29 cellular contexts compared by ENCODE assay signal in genomic region chr12:112752298-112752697, GRCh38. TPM values are rescaled to one million over a fixed set of nuclear protein-coding genes. Genes with fewer than 3 reads are reported as not detected.
A peak's percentile ranks its signal among the peaks of the same experiment; 100 is the strongest.
DNase-seq lines count a peak whose midpoint lies in the region; ATAC-seq, FAIRE-seq and TF ChIP-seq lines count a peak whose summit lies in the region.
"Had no signal": no experiment of that assay in that cellular context is flagged by ENCODE, and none has a peak within 500 bp of the region (broad histone marks: within the 10 kb centered on the region; RNA-seq: fewer than 3 reads in every experiment).

No MANE protein-coding gene starts in this region.

- H2AFZ ChIP-seq in hepatocyte, result no peak overlapping the region
- H2AFZ ChIP-seq: PC-9 had no signal

- no peaks in the 10 kb centered on the region for H3K27me3 ChIP-seq in CD8-positive, alpha-beta memory T cell (ENCODE audit: insufficient read depth, low read length, poor library complexity, severe bottlenecking)
- H3K27me3 ChIP-seq in hepatocyte, result no peaks in the 10 kb centered on the region
- H3K27me3 ChIP-seq: BLaER1, SJCRH30 had no signal

- no peak overlapping the region for H3K4me2 ChIP-seq in A549
- no peak overlapping the region for H3K4me2 ChIP-seq in hepatocyte
- H3K4me2 ChIP-seq: BLaER1, KMS-11, PC-9 had no signal

- no peak for TF ChIP-seq CTCF in A549 (IDR thresholded peaks at IDR 0.05)
- TF ChIP-seq CTCF in hepatocyte (IDR thresholded peaks at IDR 0.05; ENCODE audit: poor library complexity), result no peak

- peak overlapping the region in 6 of 8 donors; percentile 1 to 83 (median 55) for H3K27ac Mint-ChIP-seq in CD8-positive, alpha-beta memory T cell
- H3K27ac Mint-ChIP-seq in effector memory CD8-positive, alpha-beta T cell, result peak overlapping the region; percentile 6 to 88
- H3K27ac Mint-ChIP-seq in natural killer cell treated with Interleukin-12 subunit alpha and Interleukin-12 subunit beta and Interleukin-15 and Interleukin-18, amount 100 ng/mL, for 72 hours, result no peak overlapping the region
- H3K27ac Mint-ChIP-seq: CD4-positive, alpha-beta T cell; IgD-negative memory B cell had no signal

- peaks cover 0 to 11% (median 7%) of the 10 kb centered on the region in 3 donors for H3K36me3 Mint-ChIP-seq in CD8-positive, alpha-beta memory T cell
- H3K36me3 Mint-ChIP-seq in effector memory CD8-positive, alpha-beta T cell (ENCODE audit: insufficient read depth), result no peaks in the 10 kb centered on the region
- peaks cover 5% of the 10 kb centered on the region for H3K36me3 Mint-ChIP-seq in natural killer cell treated with Interleukin-12 subunit alpha and Interleukin-12 subunit beta and Interleukin-15 and Interleukin-18, amount 100 ng/mL, for 72 hours

- H3K9me3 ChIP-seq in A549, result peaks cover 16% of the 10 kb centered on the region
- no peaks in the 10 kb centered on the region for H3K9me3 ChIP-seq in CD8-positive, alpha-beta memory T cell (ENCODE audit: low read length)
- no peaks in the 10 kb centered on the region for H3K9me3 ChIP-seq in hepatocyte (ENCODE audit: low read depth)
- H3K9me3 ChIP-seq: SJCRH30 had no signal

- no peaks in the 10 kb centered on the region for H3K9me2 ChIP-seq in hepatocyte (replicated peaks; ENCODE audit: insufficient read depth)

- H3K4me1 ChIP-seq in A549, result no peaks in the 10 kb centered on the region
- H3K4me1 ChIP-seq in CD8-positive, alpha-beta memory T cell (ENCODE audit: insufficient read depth, low read length), result peaks cover 16% of the 10 kb centered on the region
- no peaks in the 10 kb centered on the region for H3K4me1 ChIP-seq in hepatocyte (ENCODE audit: insufficient read depth)
- H3K4me1 ChIP-seq: BLaER1, SJCRH30 had no signal

- peaks cover 2% of the 10 kb centered on the region in 2 donors for H3K27me3 Mint-ChIP-seq in CD8-positive, alpha-beta memory T cell
- no peaks in the 10 kb centered on the region for H3K27me3 Mint-ChIP-seq in effector memory CD8-positive, alpha-beta T cell
- peaks cover 0 to 10% of the 10 kb centered on the region in 2 donors for H3K27me3 Mint-ChIP-seq in natural killer cell treated with Interleukin-12 subunit alpha and Interleukin-12 subunit beta and Interleukin-15 and Interleukin-18, amount 100 ng/mL, for 72 hours

- TF ChIP-seq EP300 in A549 (IDR thresholded peaks at IDR 0.05), result no peak

- H3K79me2 ChIP-seq in hepatocyte, result no peaks in the 10 kb centered on the region

- no peak for TF ChIP-seq POLR2A in A549 (IDR thresholded peaks at IDR 0.05; ENCODE audit: low read length)

- no peak overlapping the region for H3K4me3 ChIP-seq in A549
- H3K4me3 ChIP-seq in CD8-positive, alpha-beta memory T cell (ENCODE audit: low read length), result no peak overlapping the region
- no peak overlapping the region for H3K4me3 ChIP-seq in hepatocyte
- H3K4me3 ChIP-seq: BLaER1, GM12878, PC-9, SJCRH30 had no signal

- peaks cover 48 to 53% (median 50%) of the 10 kb centered on the region in 3 donors for H3K4me1 Mint-ChIP-seq in CD8-positive, alpha-beta memory T cell
- H3K4me1 Mint-ChIP-seq in effector memory CD8-positive, alpha-beta T cell (ENCODE audit: low read depth in 2 of 2), result peaks cover 36 to 64% of the 10 kb centered on the region in 2 donors
- H3K4me1 Mint-ChIP-seq in natural killer cell treated with Interleukin-12 subunit alpha and Interleukin-12 subunit beta and Interleukin-15 and Interleukin-18, amount 100 ng/mL, for 72 hours (ENCODE audit: low read depth in 2 of 2), result peaks cover 11 to 25% of the 10 kb centered on the region in 2 donors
- H3K4me1 Mint-ChIP-seq: IgD-negative memory B cell had no signal

- DNase-seq in A549 (ENCODE audit: low read depth in 1 of 2, low spot score in 1 of 2) (no peak), NCI-H1417 (lab: John Stamatoyannopoulos, UW) (no peak), hepatocyte (ENCODE audit: low spot score) (no peak), GM19240 (ENCODE audit: insufficient read length, low spot score) (no peak)
- peak in 1 of 5 donors; percentile 45 for DNase-seq in CD8-positive, alpha-beta memory T cell
- no peak for DNase-seq in effector memory CD8-positive, alpha-beta T cell
- no peak for DNase-seq in natural killer cell treated with Interleukin-12 subunit alpha and Interleukin-12 subunit beta and Interleukin-15 and Interleukin-18, amount 100 ng/mL, for 72 hours (ENCODE audit: low spot score)
- DNase-seq: CD4-positive, alpha-beta T cell; DMS 273 treated with DMSO at 0.1 percent for 48 hours; DMS79; EL; GDM1; MM.1S; NCI-H1694; NCI-H2081; NCI-H2227 treated with DMSO at 0.1 percent for 48 hours; NCI-H526 treated with DMSO at 0.1 percent for 48 hours; PC-9; SJCRH30 had no signal

- CTCF ChIA-PET in A549 (lab: Yijun Ruan, JAX), result interaction anchor here (0.6 kb wide), 1 partner anchor 267 kb away, joined by 3 read pairs; no protein-coding TSS in a partner anchor
- CTCF ChIA-PET in CD8-positive, alpha-beta memory T cell (lab: Charles Lee), result interaction anchor here (0.7 kb wide), 1 partner anchor 15 kb away, joined by 3 read pairs; no protein-coding TSS in a partner anchor

- no peak for FAIRE-seq in A549 (lab: Jason Lieb, UNC)
- FAIRE-seq: GM12878, H1 had no signal

- no peaks in the 10 kb centered on the region for H4K20me1 ChIP-seq in hepatocyte (ENCODE audit: insufficient read depth, poor library complexity, severe bottlenecking)
- H4K20me1 ChIP-seq: BLaER1 had no signal

- POLR2A ChIA-PET in A549 (lab: Yijun Ruan, JAX), result no interaction called here
- POLR2A ChIA-PET in CD8-positive, alpha-beta memory T cell (lab: Charles Lee), result no interaction called here

- H3K36me3 ChIP-seq in CD8-positive, alpha-beta memory T cell (ENCODE audit: insufficient read depth, low read length), result no peaks in the 10 kb centered on the region
- no peaks in the 10 kb centered on the region for H3K36me3 ChIP-seq in hepatocyte (replicated peaks; ENCODE audit: insufficient read depth, low read depth)
- H3K36me3 ChIP-seq: BLaER1, SJCRH30 had no signal

- peaks cover 6 to 12% (median 8%) of the 10 kb centered on the region in 5 donors for H3K9me3 Mint-ChIP-seq in CD8-positive, alpha-beta memory T cell
- peaks cover 7 to 8% of the 10 kb centered on the region in 2 donors for H3K9me3 Mint-ChIP-seq in effector memory CD8-positive, alpha-beta T cell
- H3K9me3 Mint-ChIP-seq in natural killer cell treated with Interleukin-12 subunit alpha and Interleukin-12 subunit beta and Interleukin-15 and Interleukin-18, amount 100 ng/mL, for 72 hours, result peaks cover 6% of the 10 kb centered on the region

- no peak for ATAC-seq in A549
- peak; percentile 80 for ATAC-seq in effector memory CD8-positive, alpha-beta T cell (replicated peaks)
- no peak for ATAC-seq in natural killer cell treated with Interleukin-12 subunit alpha and Interleukin-12 subunit beta and Interleukin-15 and Interleukin-18, amount 100 ng/mL, for 72 hours
- ATAC-seq: GM12878, HCT116, Right ventricle myocardium inferior had no signal

- no peak for TF ChIP-seq RAD21 in A549 (conservative IDR thresholded peaks at IDR 0.05 in 1 of 2, IDR thresholded peaks at IDR 0.05 in 1 of 2)

- 52% methylated on average over 2 of the region's 2 CpGs for WGBS in A549 (ENCODE audit: missing lambda C conversion rate)
- 88% methylated on average over 2 of the region's 2 CpGs for WGBS in hepatocyte (ENCODE audit: low lambda C conversion rate, missing lambda C conversion rate)

- H3K4me3 Mint-ChIP-seq in CD8-positive, alpha-beta memory T cell, result peak overlapping the region; percentile 17 to 75 (median 49)
- H3K4me3 Mint-ChIP-seq in effector memory CD8-positive, alpha-beta T cell, result peak overlapping the region; percentile 15 to 71
- peak overlapping the region; percentile 53 for H3K4me3 Mint-ChIP-seq in natural killer cell treated with Interleukin-12 subunit alpha and Interleukin-12 subunit beta and Interleukin-15 and Interleukin-18, amount 100 ng/mL, for 72 hours
- H3K4me3 Mint-ChIP-seq: CD4-positive, alpha-beta T cell; IgD-negative memory B cell had no signal

- H3K27ac ChIP-seq in A549, result no peak overlapping the region
- no peak overlapping the region for H3K27ac ChIP-seq in CD8-positive, alpha-beta memory T cell (ENCODE audit: low read depth, low read length)
- no peak overlapping the region for H3K27ac ChIP-seq in hepatocyte
- H3K27ac ChIP-seq: BLaER1, KMS-11, PC-9, SJCRH30 had no signal

TF ChIP-seq in A549, 52 proteins besides CTCF, POLR2A, EP300 and RAD21:
- TF ChIP-seq REST (IDR thresholded peaks at IDR 0.05) (no peak), RNF2 (IDR thresholded peaks at IDR 0.05; ENCODE audit: borderline replicate concordance, low read depth) (0 out of 2 replicates have a peak, but pooled peaks have one; percentile 7)

RNA-seq across cellular contexts. Expression of gene RPH3A, which starts 39.2 kb away (rescaled TPM):
- 0.22 and 0.31 TPM in 2 replicates for polyA plus RNA-seq in A549 (2011; rRNA removed)
- polyA plus RNA-seq in A549 (2012; cell fraction: cytosol; rRNA removed), result 0.05 and 0.06 TPM in 2 replicates
- polyA plus RNA-seq in A549 (2012; cell fraction: nucleus; rRNA removed), result 0.10 and 0.27 TPM in 2 replicates
- polyA plus RNA-seq in A549 (2017; fragmentation: RNase III; extraction: RNeasy Plus Mini Kit Qiagen cat#74134 plus additional on column Dnase treatment), result 0.21 to 0.36 TPM (median 0.27 TPM) in 3 replicates
- 0.29 TPM in 1 of 2 replicates, not detected in the other for polyA minus RNA-seq in A549 (2011; rRNA and poly(A)+ RNA removed)
- total RNA-seq in CD8-positive, alpha-beta memory T cell, result not detected
- not detected for polyA plus RNA-seq in CD8-positive, alpha-beta memory T cell
- not detected for total RNA-seq in natural killer cell treated with Interleukin-12 subunit alpha and Interleukin-12 subunit beta and Interleukin-15 and Interleukin-18, amount 100 ng/mL, for 72 hours
- not detected in 2 replicates for total RNA-seq in hepatocyte
- polyA plus RNA-seq in hepatocyte, result not detected in 2 replicates
- total RNA-seq: A172; CD4-positive, alpha-beta T cell; GM12878; H1; PC-9; RPMI7951; SJCRH30 had no signal
- polyA plus RNA-seq: AG04450, GM12878, H1, IgD-negative memory B cell had no signal

Comparison
In these comparisons a context has a peak if more than half of its experiments do, and no peak if none do; other contexts are left out.
1. H3K27ac Mint-ChIP-seq: peak in CD8-positive, alpha-beta memory T cell (6 of 8) and effector memory CD8-positive, alpha-beta T cell (2 of 2); none in natural killer cell treated with Interleukin-12 subunit alpha and Interleukin-12 subunit beta and Interleukin-15 and Interleukin-18, amount 100 ng/mL, for 72 hours (0 of 2).
2. Peak in every context shown above with its lines, with median percentiles within 50 percentile points of each other: H3K4me3 Mint-ChIP-seq.